Comparison of ENCODE assay signal across 1 cellular context in the genomic region with DNA sequence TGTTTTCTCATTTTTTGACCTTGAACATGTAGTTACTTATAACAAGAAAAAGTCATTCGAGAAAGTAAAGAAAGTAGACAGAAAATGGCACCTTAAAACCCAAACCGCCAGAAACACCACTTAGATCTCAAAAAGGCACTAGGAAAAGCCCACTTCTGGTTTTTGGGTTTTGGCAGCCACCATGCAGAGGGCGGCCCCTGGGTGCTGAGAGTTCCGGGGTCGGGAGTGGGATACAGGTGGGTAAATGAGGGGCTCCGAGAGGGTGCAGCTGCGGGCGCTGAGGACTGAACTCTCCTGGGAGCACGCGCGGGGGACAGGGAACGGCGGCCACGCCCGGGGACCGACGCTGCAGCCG.
TF ChIP-seq lines count a peak whose summit lies in the region.

No MANE protein-coding gene starts in this region.

TF ChIP-seq in GM23338, 12 proteins besides CTCF, POLR2A, EP300 and RAD21 (continued from another document):
- TF ChIP-seq, protein P1, sequence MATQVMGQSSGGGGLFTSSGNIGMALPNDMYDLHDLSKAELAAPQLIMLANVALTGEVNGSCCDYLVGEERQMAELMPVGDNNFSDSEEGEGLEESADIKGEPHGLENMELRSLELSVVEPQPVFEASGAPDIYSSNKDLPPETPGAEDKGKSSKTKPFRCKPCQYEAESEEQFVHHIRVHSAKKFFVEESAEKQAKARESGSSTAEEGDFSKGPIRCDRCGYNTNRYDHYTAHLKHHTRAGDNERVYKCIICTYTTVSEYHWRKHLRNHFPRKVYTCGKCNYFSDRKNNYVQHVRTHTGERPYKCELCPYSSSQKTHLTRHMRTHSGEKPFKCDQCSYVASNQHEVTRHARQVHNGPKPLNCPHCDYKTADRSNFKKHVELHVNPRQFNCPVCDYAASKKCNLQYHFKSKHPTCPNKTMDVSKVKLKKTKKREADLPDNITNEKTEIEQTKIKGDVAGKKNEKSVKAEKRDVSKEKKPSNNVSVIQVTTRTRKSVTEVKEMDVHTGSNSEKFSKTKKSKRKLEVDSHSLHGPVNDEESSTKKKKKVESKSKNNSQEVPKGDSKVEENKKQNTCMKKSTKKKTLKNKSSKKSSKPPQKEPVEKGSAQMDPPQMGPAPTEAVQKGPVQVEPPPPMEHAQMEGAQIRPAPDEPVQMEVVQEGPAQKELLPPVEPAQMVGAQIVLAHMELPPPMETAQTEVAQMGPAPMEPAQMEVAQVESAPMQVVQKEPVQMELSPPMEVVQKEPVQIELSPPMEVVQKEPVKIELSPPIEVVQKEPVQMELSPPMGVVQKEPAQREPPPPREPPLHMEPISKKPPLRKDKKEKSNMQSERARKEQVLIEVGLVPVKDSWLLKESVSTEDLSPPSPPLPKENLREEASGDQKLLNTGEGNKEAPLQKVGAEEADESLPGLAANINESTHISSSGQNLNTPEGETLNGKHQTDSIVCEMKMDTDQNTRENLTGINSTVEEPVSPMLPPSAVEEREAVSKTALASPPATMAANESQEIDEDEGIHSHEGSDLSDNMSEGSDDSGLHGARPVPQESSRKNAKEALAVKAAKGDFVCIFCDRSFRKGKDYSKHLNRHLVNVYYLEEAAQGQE (IDR thresholded peaks at IDR 0.05; ENCODE audit: unreplicated experiment) = no peak
- TF ChIP-seq ZNF331 (CRISPR knock-in tag; IDR thresholded peaks at IDR 0.05; ENCODE audit: low read depth) = no peak
- no peak for TF ChIP-seq EZH2phosphoT487 (IDR thresholded peaks at IDR 0.05; ENCODE audit: unreplicated experiment)
- TF ChIP-seq ZNF114 (CRISPR knock-in tag; IDR thresholded peaks at IDR 0.05) = no peak
